ENCODE assay signal across 23 cellular contexts in genomic region chr7:21357146-21358097, GRCh38.
DNase-seq lines count a peak whose midpoint lies in the region; ATAC-seq and TF ChIP-seq lines count a peak whose summit lies in the region.
"Had no signal": no experiment of that assay in that cellular context is flagged by ENCODE, and none has a peak within 500 bp of the region (broad histone marks: within the 10 kb centered on the region; RNA-seq: fewer than 3 reads in every experiment).

No MANE protein-coding gene starts in this region.

- no peak overlapping the region for H3K4me3 ChIP-seq in left lung
- H3K4me3 ChIP-seq: gastrocnemius medialis, GM23248, MG63, tibial artery had no signal

- H3K27me3 ChIP-seq in left lung: no peaks in the 10 kb centered on the region
- H3K27me3 ChIP-seq: gastrocnemius medialis, MG63, tibial artery had no signal

- H3K4me1 ChIP-seq in left lung: peaks cover 0 to 38% of the 10 kb centered on the region in 2 donors
- H3K4me1 ChIP-seq: gastrocnemius medialis, tibial artery had no signal

- intact Hi-C loops in left lung (cut with DNase I): no loop called here

- no peak overlapping the region for H3K27ac ChIP-seq in left lung
- H3K27ac ChIP-seq: gastrocnemius medialis, GM23248, tibial artery had no signal

- ATAC-seq in T-cell (replicated peaks in 1 of 4) (no peak), left lung (peak; percentile 17), HG02678 (IDR thresholded peaks at IDR 0.05; ENCODE audit: unreplicated experiment) (no peak)
- ATAC-seq: activated T-cell treated with anti-CD3 and anti-CD28 coated beads, Interleukin-2, amount 50 U/mL, for 4 hours; gastrocnemius medialis; left cardiac atrium had no signal

- no peaks in the 10 kb centered on the region for H3K36me3 Mint-ChIP-seq in T-cell
- H3K36me3 Mint-ChIP-seq: mesothelial cell of epicardium had no signal

- H3K4me1 Mint-ChIP-seq in T-cell: peaks cover 87 to 92% (median 87%) of the 10 kb centered on the region in 3 donors
- H3K4me1 Mint-ChIP-seq: mesothelial cell of epicardium had no signal

- H3K9me3 Mint-ChIP-seq in T-cell: no peaks in the 10 kb centered on the region
- H3K9me3 Mint-ChIP-seq: activated T-cell treated with anti-CD3 and anti-CD28 coated beads, Interleukin-2, amount 50 U/mL, for 4 hours; mesothelial cell of epicardium had no signal

- H3K27ac Mint-ChIP-seq in T-cell: peak overlapping the region; percentile 82 to 85
- H3K27ac Mint-ChIP-seq: mesothelial cell of epicardium had no signal

- no peak for TF ChIP-seq CTCF in left lung (IDR thresholded peaks at IDR 0.05)

- H3K4me3 Mint-ChIP-seq in T-cell: no peak overlapping the region
- H3K4me3 Mint-ChIP-seq: activated T-cell treated with anti-CD3 and anti-CD28 coated beads, Interleukin-2, amount 50 U/mL, for 4 hours; mesothelial cell of epicardium had no signal

- H3K36me3 ChIP-seq in left lung: no peaks in the 10 kb centered on the region
- H3K36me3 ChIP-seq: gastrocnemius medialis, MG63, tibial artery had no signal

- H3K27me3 Mint-ChIP-seq in T-cell: no peaks in the 10 kb centered on the region

- CTCF ChIA-PET in T-cell (lab: Charles Lee): interaction anchor here (0.6 to 1.1 kb wide), 3 partner anchors 56 to 1367 kb away, joined by 3 read pairs; no protein-coding TSS in a partner anchor

- DNase-seq in SIG-M5 treated with dmso at 0.1 percent for 504 hours (lab: John Stamatoyannopoulos, UW; ENCODE audit: unreplicated experiment) (peak; percentile 22), SIG-M5 (lab: John Stamatoyannopoulos, UW) (no peak), GF-D8 (lab: John Stamatoyannopoulos, UW) (peak; percentile 31), T-cell (no peak), left lung (no peak), A172 (ENCODE audit: low spot score) (no peak)
- no peak for DNase-seq in stimulated activated CD4-positive, alpha-beta T cell treated with anti-CD3 and anti-CD28 coated beads, Interleukin-1b, Interleukin-23, amount 100 ng/mL, for 48 hours
- DNase-seq: activated CD4-positive, alpha-beta T cell treated with anti-CD3 and anti-CD28 coated beads for 4 hours; activated T-cell treated with anti-CD3 and anti-CD28 coated beads, Interleukin-2, amount 50 U/mL, for 4 hours; DMS79; gastrocnemius medialis; GM23248; left cardiac atrium; MG63; NCI-H187 treated with DMSO at 0.1 percent for 48 hours; NCI-H345; retina; SHP77; stimulated activated CD4-positive, alpha-beta T cell treated with anti-CD3 and anti-CD28 coated beads, Interleukin-12 subunit alpha, Interleukin-12 subunit beta, amount 100 ng/mL, for 4 hours; stimulated activated naive CD4-positive, alpha-beta T cell; tibial artery had no signal

- H3K9me3 ChIP-seq in left lung: no peaks in the 10 kb centered on the region
- H3K9me3 ChIP-seq: gastrocnemius medialis, MG63, tibial artery had no signal

- POLR2A ChIA-PET in T-cell (lab: Charles Lee): interaction anchor here in 1 of 2 donors (0.6 kb wide), 1 partner anchor 60 kb away, joined by 3 read pairs; no protein-coding TSS in a partner anchor

Comparison
In these comparisons a context has a peak if more than half of its experiments do, and no peak if none do; other contexts are left out.
1. DNase-seq: peak in SIG-M5 treated with dmso at 0.1 percent for 504 hours (single experiment) and GF-D8 (single experiment); none in SIG-M5 (single experiment), T-cell (0 of 34), left lung (0 of 2), stimulated activated CD4-positive, alpha-beta T cell treated with anti-CD3 and anti-CD28 coated beads, Interleukin-1b, Interleukin-23, amount 100 ng/mL, for 48 hours (single experiment) and A172 (single experiment).